22 cellular contexts compared by ENCODE assay signal in genomic region chr9:18788256-18788655, GRCh38.
DNase-seq lines count a peak whose midpoint lies in the region; TF ChIP-seq lines count a peak whose summit lies in the region.
"Had no signal": no experiment of that assay in that cellular context is flagged by ENCODE, and none has a peak within 500 bp of the region (broad histone marks: within the 10 kb centered on the region; RNA-seq: fewer than 3 reads in every experiment).

No MANE protein-coding gene starts in this region.

- intact Hi-C loops in ascending aorta (cut with DNase I): no loop called here

- no peak overlapping the region for H3K4me3 ChIP-seq in ACC112 (ENCODE audit: low read depth, low read length)
- H3K4me3 ChIP-seq in ascending aorta: no peak overlapping the region
- no peak overlapping the region for H3K4me3 ChIP-seq in hepatocyte
- H3K4me3 ChIP-seq in skeletal muscle tissue (ENCODE audit: low read length in 3 of 3): no peak overlapping the region
- no peak overlapping the region for H3K4me3 ChIP-seq in foreskin fibroblast (ENCODE audit: low read depth in 1 of 2, low read length in 2 of 2)
- H3K4me3 ChIP-seq: GM12878, Peyer's patch, SJSA1 had no signal

- H4K20me1 ChIP-seq in hepatocyte (ENCODE audit: insufficient read depth, poor library complexity, severe bottlenecking): no peaks in the 10 kb centered on the region

- TF ChIP-seq CTCF in ascending aorta (IDR thresholded peaks at IDR 0.05) (no peak), hepatocyte (IDR thresholded peaks at IDR 0.05; ENCODE audit: poor library complexity) (no peak), foreskin fibroblast (IDR thresholded peaks at IDR 0.05; ENCODE audit: low read depth, low read length) (no peak)

- no peaks in the 10 kb centered on the region for H3K9me2 ChIP-seq in hepatocyte (replicated peaks; ENCODE audit: insufficient read depth)

- no peak overlapping the region for H3K9ac ChIP-seq in skeletal muscle tissue (ENCODE audit: low read depth in 1 of 3, low read length in 3 of 3)
- H3K9ac ChIP-seq: KMS-11 had no signal

- H3K9me3 ChIP-seq in ascending aorta (no peaks in the 10 kb centered on the region), hepatocyte (ENCODE audit: low read depth) (no peaks in the 10 kb centered on the region), skeletal muscle tissue (ENCODE audit: control insufficient read depth in 3 of 3, low read length in 3 of 3) (no peaks in the 10 kb centered on the region)
- H3K9me3 ChIP-seq: Peyer's patch, SJSA1 had no signal

- no peak overlapping the region for H3K4me2 ChIP-seq in hepatocyte
- H3K4me2 ChIP-seq: KMS-11 had no signal

- H3K36me3 ChIP-seq in ACC112 (ENCODE audit: insufficient read depth, low read length) (no peaks in the 10 kb centered on the region), ascending aorta (no peaks in the 10 kb centered on the region), hepatocyte (replicated peaks; ENCODE audit: insufficient read depth, low read depth) (no peaks in the 10 kb centered on the region), skeletal muscle tissue (ENCODE audit: control insufficient read depth in 3 of 3, insufficient read depth in 3 of 3, low read length in 3 of 3) (no peaks in the 10 kb centered on the region)
- H3K36me3 ChIP-seq: Peyer's patch, SJSA1 had no signal

- H2AFZ ChIP-seq in ACC112 (ENCODE audit: low read length, unreplicated experiment) (peak overlapping the region; percentile 18), hepatocyte (no peak overlapping the region)

- DNase-seq in ascending aorta (ENCODE audit: low spot score in 2 of 2) (no peak), hepatocyte (ENCODE audit: low spot score) (no peak), 8988T (no peak), foreskin fibroblast (no peak), NCI-H146 (lab: John Stamatoyannopoulos, UW) (no peak)
- DNase-seq: CD4-positive, CD25-positive, alpha-beta regulatory T cell; COR-L47; DND-41; H7; IMR-90; NCI-H1105; NCI-H2029 treated with DMSO at 0.1 percent for 48 hours; NCI-H2171; NCI-H345; NCI-H524; NCI-H82; Peyer's patch had no signal

- H3K27me3 ChIP-seq in ACC112 (ENCODE audit: insufficient read depth, low read length) (no peaks in the 10 kb centered on the region), ascending aorta (no peaks in the 10 kb centered on the region), hepatocyte (no peaks in the 10 kb centered on the region), skeletal muscle tissue (ENCODE audit: control insufficient read depth in 3 of 3, insufficient read depth in 3 of 3, low read length in 3 of 3) (no peaks in the 10 kb centered on the region)
- H3K27me3 ChIP-seq: Peyer's patch, SJSA1 had no signal

- H3K79me2 ChIP-seq in ACC112 (ENCODE audit: control insufficient read depth, insufficient read depth, low read length, unreplicated experiment) (no peaks in the 10 kb centered on the region), hepatocyte (no peaks in the 10 kb centered on the region)

- H3K27ac ChIP-seq in ACC112 (ENCODE audit: low read depth, low read length) (no peak overlapping the region), ascending aorta (peak overlapping the region; percentile 45 to 77), hepatocyte (peak overlapping the region; percentile 44), skeletal muscle tissue (ENCODE audit: low read depth, low read length) (peak overlapping the region; percentile 66)
- H3K27ac ChIP-seq: KMS-11, Peyer's patch, SJSA1 had no signal

- peaks cover 23% of the 10 kb centered on the region for H3K4me1 ChIP-seq in ACC112 (ENCODE audit: control insufficient read depth, insufficient read depth, low read length, unreplicated experiment)
- peaks cover 12 to 27% of the 10 kb centered on the region in 2 donors for H3K4me1 ChIP-seq in ascending aorta
- H3K4me1 ChIP-seq in hepatocyte (ENCODE audit: insufficient read depth): no peaks in the 10 kb centered on the region
- H3K4me1 ChIP-seq in skeletal muscle tissue (ENCODE audit: control insufficient read depth in 3 of 3, insufficient read depth in 3 of 3, low read length in 3 of 3): peaks cover 0 to 11% (median 3%) of the 10 kb centered on the region in 3 donors
- H3K4me1 ChIP-seq: SJSA1 had no signal

- WGBS in hepatocyte (ENCODE audit: low lambda C conversion rate, missing lambda C conversion rate): 89% methylated on average over 10 of the region's 10 CpGs
